Comparison of ENCODE assay signal across 30 cellular contexts in the genomic region with DNA sequence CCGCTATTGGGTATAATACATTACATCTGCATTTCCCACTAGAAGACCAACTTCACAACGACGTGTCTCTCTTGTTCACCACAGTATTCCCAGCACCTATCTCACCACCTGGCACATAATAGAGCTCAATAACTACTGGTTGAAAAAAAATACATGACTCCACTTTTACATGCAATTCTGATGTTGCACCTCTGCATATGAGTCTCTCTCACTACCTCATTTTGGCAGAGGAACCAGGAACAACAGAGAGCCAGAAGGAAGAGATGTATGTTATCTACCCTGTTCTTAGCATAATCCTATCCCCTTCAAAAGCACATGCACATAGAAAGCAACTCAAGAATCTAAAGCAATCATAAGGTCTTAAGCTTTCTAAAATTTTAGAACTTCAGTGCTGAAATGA.
"Had no signal": no experiment of that assay in that cellular context is flagged by ENCODE, and none has a peak within 500 bp of the region (broad histone marks: within the 10 kb centered on the region; RNA-seq: fewer than 3 reads in every experiment).

No MANE protein-coding gene starts in this region.

- H3K4me3 ChIP-seq: adrenal gland, body of pancreas, esophagus squamous epithelium, gastroesophageal sphincter, heart right ventricle had no signal

- H3K36me3 ChIP-seq: adrenal gland had no signal

- H3K4me1 ChIP-seq: adrenal gland, body of pancreas, esophagus squamous epithelium, gastroesophageal sphincter, heart right ventricle had no signal

- H3K9me3 ChIP-seq: adrenal gland, body of pancreas, esophagus squamous epithelium, gastroesophageal sphincter, heart right ventricle had no signal

- ATAC-seq: activated CD4-positive, alpha-beta T cell treated with anti-CD3 and anti-CD28 coated beads for 36 hours; activated CD8-positive, alpha-beta memory T cell treated with anti-CD3 and anti-CD28 coated beads, Interleukin-2, amount 10 ng/mL, durations not matched to agents 7 days and 5 days; activated CD8-positive, alpha-beta T cell treated with anti-CD3 and anti-CD28 coated beads, Interleukin-2, amount 10 ng/mL, durations not matched to agents 7 days and 5 days; activated naive CD8-positive, alpha-beta T cell treated with anti-CD3 and anti-CD28 coated beads, Interleukin-2, amount 50 U/mL, for 24 hours; body of pancreas; gastroesophageal sphincter; heart right ventricle; T-helper 17 cell had no signal

- H3K27ac ChIP-seq: adrenal gland, body of pancreas, epithelial cell of prostate, esophagus squamous epithelium, gastroesophageal sphincter, heart right ventricle had no signal

- DNase-seq: activated CD4-positive, alpha-beta memory T cell treated with anti-CD3 and anti-CD28 coated beads for 36 hours; activated CD4-positive, alpha-beta T cell treated with anti-CD3 and anti-CD28 coated beads for 36 hours; activated CD4-positive, alpha-beta T cell treated with anti-CD3 and anti-CD28 coated beads, Interleukin-2, amount 50 U/mL, for 1 hour; activated CD4-positive, CD25-positive, alpha-beta regulatory T cell; activated CD4-positive, CD25-positive, alpha-beta regulatory T cell treated with anti-CD3 and anti-CD28 coated beads, Interleukin-2, amount 50 U/mL, for 72 hours; activated CD8-positive, alpha-beta memory T cell treated with anti-CD3 and anti-CD28 coated beads, Interleukin-2, amount 10 ng/mL, durations not matched to agents 7 days and 5 days; activated CD8-positive, alpha-beta memory T cell treated with anti-CD3 and anti-CD28 coated beads, Interleukin-2, amount 50 U/mL, for 4 hours; activated CD8-positive, alpha-beta T cell treated with anti-CD3 and anti-CD28 coated beads, Interleukin-2, amount 10 ng/mL, durations not matched to agents 7 days and 5 days; activated effector memory CD4-positive, alpha-beta T cell treated with anti-CD3 and anti-CD28 coated beads, Interleukin-2, amount 50 U/mL, for 16 hours; activated naive CD4-positive, alpha-beta T cell treated with anti-CD3 and anti-CD28 coated beads for 36 hours; activated naive CD8-positive, alpha-beta T cell treated with anti-CD3 and anti-CD28 coated beads for 36 hours; activated naive CD8-positive, alpha-beta T cell treated with anti-CD3 and anti-CD28 coated beads, Interleukin-2, amount 50 U/mL, for 24 hours; activated T-cell treated with anti-CD3 and anti-CD28 coated beads, Interleukin-2, amount 50 U/mL, for 1 hour; activated T-cell treated with anti-CD3 and anti-CD28 coated beads, Interleukin-2, amount 50 U/mL, for 48 hours; adrenal gland; amygdala; aorta; body of pancreas; caudate nucleus; cortex of kidney; dermis blood vessel endothelial cell; effector CD4-positive, alpha-beta T cell; esophagus squamous epithelium; foreskin melanocyte; heart right ventricle; T-helper 1 cell; T-helper 17 cell; T1000 had no signal
